In genomic region chr2:232613538-232614134, GRCh38 we compare ENCODE assay signal across 24 cellular contexts. TPM values are rescaled to one million over a fixed set of nuclear protein-coding genes. Genes with fewer than 3 reads are reported as not detected.
"Had no signal": no experiment of that assay in that cellular context is flagged by ENCODE, and none has a peak within 500 bp of the region (broad histone marks: within the 10 kb centered on the region; RNA-seq: fewer than 3 reads in every experiment).

No MANE protein-coding gene starts in this region.

- H3K27ac ChIP-seq: coronary artery, gastrocnemius medialis, heart right ventricle, parathyroid adenoma, psoas muscle, spleen, stomach, thoracic aorta, uterus had no signal

- H2AFZ ChIP-seq: parathyroid adenoma had no signal

- H3K4me3 ChIP-seq: coronary artery, dorsolateral prefrontal cortex, gastrocnemius medialis, heart right ventricle, mucosa of descending colon, psoas muscle, spleen, stomach, thoracic aorta, uterus had no signal

- H3K27me3 ChIP-seq: dorsolateral prefrontal cortex, gastrocnemius medialis, heart right ventricle, spleen, stomach, uterus had no signal

- DNase-seq: dorsolateral prefrontal cortex; effector CD8-positive, alpha-beta T cell; gastrocnemius medialis; heart right ventricle; hypothalamus; mammary epithelial cell; mucosa of descending colon; natural killer cell; occipital lobe; psoas muscle; retina; stimulated activated CD4-positive, alpha-beta T cell treated with anti-CD3 and anti-CD28 coated beads, Interleukin-2, amount 100 ng/mL, for 24 hours; stimulated activated naive CD4-positive, alpha-beta T cell; stomach; substantia nigra; uterus had no signal

- FAIRE-seq: islet of Langerhans had no signal

- H3K9me3 ChIP-seq: gastrocnemius medialis, heart right ventricle, mucosa of descending colon, psoas muscle, spleen, stomach, thoracic aorta, uterus had no signal

- H3K4me1 ChIP-seq: gastrocnemius medialis, heart right ventricle, parathyroid adenoma, psoas muscle, uterus had no signal

- H3K79me2 ChIP-seq: parathyroid adenoma had no signal

- H3K9ac ChIP-seq: parathyroid adenoma had no signal

- ATAC-seq: gastrocnemius medialis, heart right ventricle, left lobe of liver, mucosa of descending colon, psoas muscle, sciatic nerve had no signal

- H3K36me3 ChIP-seq: gastrocnemius medialis, heart right ventricle, spleen, stomach, thoracic aorta, uterus had no signal

RNA-seq across cellular contexts. Expression of gene EFHD1, which starts 19.8 kb away (rescaled TPM):
- total RNA-seq: fibroblast of lung had no signal
